ENCODE assay signal across 21 cellular contexts in genomic region chr17:1049446-1050225, GRCh38.
"Had no signal": no experiment of that assay in that cellular context is flagged by ENCODE, and none has a peak within 500 bp of the region (broad histone marks: within the 10 kb centered on the region; RNA-seq: fewer than 3 reads in every experiment).

No MANE protein-coding gene starts in this region.

- DNase-seq: activated CD4-positive, alpha-beta T cell treated with anti-CD3 and anti-CD28 coated beads for 36 hours; activated CD4-positive, alpha-beta T cell treated with anti-CD3 and anti-CD28 coated beads, Interleukin-2, amount 50 U/mL, for 48 hours; activated gamma-delta T cell treated with Interleukin-2 at 50 U/mL for 16 hours; activated naive CD8-positive, alpha-beta T cell treated with anti-CD3 and anti-CD28 coated beads for 36 hours; amniotic stem cell; foreskin fibroblast; hypothalamus; islet precursor cell; ovary; stimulated activated CD4-positive, alpha-beta T cell treated with anti-CD3 and anti-CD28 coated beads, Interleukin-4, amount 100 ng/mL, for 4 hours; stimulated activated naive CD4-positive, alpha-beta T cell; thyroid gland; uterus had no signal

- H3K27me3 Mint-ChIP-seq: activated CD4-positive, alpha-beta T cell treated with anti-CD3 and anti-CD28 coated beads for 36 hours; activated naive CD8-positive, alpha-beta T cell treated with anti-CD3 and anti-CD28 coated beads for 36 hours had no signal

- H3K4me1 ChIP-seq: thyroid gland had no signal

- H3K9me3 ChIP-seq: ovary, thyroid gland, uterus had no signal

- H3K27me3 ChIP-seq: cardiac muscle cell, ovary, thyroid gland, uterus had no signal

- H3K27ac Mint-ChIP-seq: activated CD4-positive, alpha-beta T cell treated with anti-CD3 and anti-CD28 coated beads for 36 hours; activated naive CD8-positive, alpha-beta T cell treated with anti-CD3 and anti-CD28 coated beads for 36 hours; activated T-helper 1 cell treated with anti-CD3 and anti-CD28 coated beads, Interleukin-12 subunit alpha, Interleukin-12 subunit beta, Interleukin-2, Interleukin-4 antibody, amounts not matched to agents 30 ng/mL and 10 ng/mL and 1 ng/mL, durations not matched to agents 14 hours and 24 hours and 36 hours; T-helper 1 cell treated with Interleukin-12 subunit alpha and Interleukin-12 subunit beta and Interleukin-4 antibody, amounts not matched to agents 30 μg/mL and 1 μg/mL, for 36 hours had no signal

- ATAC-seq: activated CD4-positive, alpha-beta T cell treated with anti-CD3 and anti-CD28 coated beads for 36 hours; left lobe of liver; sciatic nerve; WTC11 had no signal

- H3K36me3 ChIP-seq: ovary, uterus had no signal

- H3K4me2 ChIP-seq: smooth muscle cell had no signal

- H3K4me3 ChIP-seq: cardiac muscle cell, dorsolateral prefrontal cortex, ovary, smooth muscle cell, thyroid gland, uterus had no signal

- H3K4me1 Mint-ChIP-seq: activated CD4-positive, alpha-beta T cell treated with anti-CD3 and anti-CD28 coated beads for 36 hours; activated naive CD8-positive, alpha-beta T cell treated with anti-CD3 and anti-CD28 coated beads for 36 hours had no signal

- H3K27ac ChIP-seq: cardiac muscle cell, ovary, thyroid gland, uterus had no signal

- H3K9me3 Mint-ChIP-seq: activated naive CD8-positive, alpha-beta T cell treated with anti-CD3 and anti-CD28 coated beads for 36 hours; activated T-helper 1 cell treated with anti-CD3 and anti-CD28 coated beads, Interleukin-12 subunit alpha, Interleukin-12 subunit beta, Interleukin-2, Interleukin-4 antibody, amounts not matched to agents 30 ng/mL and 10 ng/mL and 1 ng/mL, durations not matched to agents 14 hours and 24 hours and 36 hours; T-helper 1 cell treated with Interleukin-12 subunit alpha and Interleukin-12 subunit beta and Interleukin-4 antibody, amounts not matched to agents 30 μg/mL and 1 μg/mL, for 36 hours; WTC11 had no signal

- H3K4me3 Mint-ChIP-seq: activated CD4-positive, alpha-beta T cell treated with anti-CD3 and anti-CD28 coated beads for 36 hours; activated naive CD8-positive, alpha-beta T cell treated with anti-CD3 and anti-CD28 coated beads for 36 hours; activated T-helper 1 cell treated with anti-CD3 and anti-CD28 coated beads, Interleukin-12 subunit alpha, Interleukin-12 subunit beta, Interleukin-2, Interleukin-4 antibody, amounts not matched to agents 30 ng/mL and 10 ng/mL and 1 ng/mL, durations not matched to agents 14 hours and 24 hours and 36 hours; T-helper 1 cell treated with Interleukin-12 subunit alpha and Interleukin-12 subunit beta and Interleukin-4 antibody, amounts not matched to agents 30 μg/mL and 1 μg/mL, for 36 hours; WTC11 had no signal
